In genomic region chr17:4938069-4938491, GRCh38 we compare ENCODE assay signal across 13 cellular contexts. TPM values are rescaled to one million over a fixed set of nuclear protein-coding genes. Genes with fewer than 3 reads are reported as not detected.
DNase-seq lines count a peak whose midpoint lies in the region; TF ChIP-seq lines count a peak whose summit lies in the region.
"Had no signal": no experiment of that assay in that cellular context is flagged by ENCODE, and none has a peak within 500 bp of the region (broad histone marks: within the 10 kb centered on the region; RNA-seq: fewer than 3 reads in every experiment).

No MANE protein-coding gene starts in this region.

- H3K4me1 ChIP-seq in ACC112 (ENCODE audit: control insufficient read depth, insufficient read depth, low read length, unreplicated experiment), result peaks cover 36% of the 10 kb centered on the region
- H3K4me1 ChIP-seq in mesendoderm (ENCODE audit: control insufficient read depth, low read depth, low read length), result peaks cover 3% of the 10 kb centered on the region

- H3K27ac Mint-ChIP-seq in activated T-helper 2 cell treated with anti-CD3 and anti-CD28 coated beads, Interferon-gamma antibody, Interleukin-2, Interleukin-4, amounts not matched to agents 10 μg/mL and 5 μg/mL and 100 μg/mL, durations not matched to agents 14 hours and 24 hours and 36 hours, result no peak overlapping the region

- peaks cover 64% of the 10 kb centered on the region for H3K36me3 Mint-ChIP-seq in activated T-helper 2 cell treated with anti-CD3 and anti-CD28 coated beads, Interferon-gamma antibody, Interleukin-2, Interleukin-4, amounts not matched to agents 10 μg/mL and 5 μg/mL and 100 μg/mL, durations not matched to agents 14 hours and 24 hours and 36 hours (ENCODE audit: low read depth)

- H3K36me3 ChIP-seq in ACC112 (ENCODE audit: insufficient read depth, low read length), result no peaks in the 10 kb centered on the region
- H3K36me3 ChIP-seq in mesendoderm (ENCODE audit: control insufficient read depth, insufficient read depth, low read length), result peaks cover 2% of the 10 kb centered on the region

- no peak overlapping the region for H2AK5ac ChIP-seq in mesendoderm (ENCODE audit: low read length)

- intact Hi-C loops in activated T-helper 2 cell treated with anti-CD3 and anti-CD28 coated beads, Interferon-gamma antibody, Interleukin-2, Interleukin-4, amounts not matched to agents 10 μg/mL and 5 μg/mL and 100 μg/mL, durations not matched to agents 14 hours and 24 hours and 36 hours (cut with micrococcal nuclease), result no loop called here

- H3K23ac ChIP-seq in mesendoderm (ENCODE audit: low read length), result no peak overlapping the region

- no peak overlapping the region for H3K18ac ChIP-seq in mesendoderm (ENCODE audit: low read length)

- H3K27me3 ChIP-seq in ACC112 (ENCODE audit: insufficient read depth, low read length), result no peaks in the 10 kb centered on the region
- H3K27me3 ChIP-seq in mesendoderm (ENCODE audit: insufficient read depth, low read length, poor library complexity), result no peaks in the 10 kb centered on the region
- H3K27me3 ChIP-seq: brain microvascular endothelial cell had no signal

- H3K27me3 Mint-ChIP-seq in activated T-helper 2 cell treated with anti-CD3 and anti-CD28 coated beads, Interferon-gamma antibody, Interleukin-2, Interleukin-4, amounts not matched to agents 10 μg/mL and 5 μg/mL and 100 μg/mL, durations not matched to agents 14 hours and 24 hours and 36 hours (ENCODE audit: low read depth), result no peaks in the 10 kb centered on the region

- no peak overlapping the region for H2AFZ ChIP-seq in ACC112 (ENCODE audit: low read length, unreplicated experiment)

- H2BK5ac ChIP-seq in mesendoderm (ENCODE audit: low read length), result no peak overlapping the region

- H3K4me2 ChIP-seq in mesendoderm (ENCODE audit: low read length), result no peak overlapping the region

- no peak for TF ChIP-seq CTCF in GM13977 (IDR thresholded peaks at IDR 0.05; ENCODE audit: extremely low read depth, insufficient read depth, missing control alignments)

- H3K4ac ChIP-seq in mesendoderm (ENCODE audit: low read depth, low read length), result no peak overlapping the region

- H3K27ac ChIP-seq in ACC112 (ENCODE audit: low read depth, low read length) (no peak overlapping the region), mesendoderm (ENCODE audit: low read depth, low read length) (no peak overlapping the region)
- H3K27ac ChIP-seq: brain microvascular endothelial cell had no signal

- no peak overlapping the region for H4K5ac ChIP-seq in mesendoderm (ENCODE audit: low read length)

- no peak overlapping the region for H3K56ac ChIP-seq in mesendoderm (ENCODE audit: low read length)

- WGBS in mesendoderm (ENCODE audit: extremely low coverage, insufficient coverage, low lambda C conversion rate), result no CpG with 5 or more reads among the region's 11 CpGs

- H3K4me1 Mint-ChIP-seq in activated T-helper 2 cell treated with anti-CD3 and anti-CD28 coated beads, Interferon-gamma antibody, Interleukin-2, Interleukin-4, amounts not matched to agents 10 μg/mL and 5 μg/mL and 100 μg/mL, durations not matched to agents 14 hours and 24 hours and 36 hours (ENCODE audit: low read depth), result peaks cover 44% of the 10 kb centered on the region

- no peak overlapping the region for H2BK15ac ChIP-seq in mesendoderm (replicated peaks; ENCODE audit: low read depth)

- H4K8ac ChIP-seq in mesendoderm (ENCODE audit: low read depth, low read length), result no peak overlapping the region

- H3K79me1 ChIP-seq in mesendoderm (ENCODE audit: low read length), result peaks cover 15% of the 10 kb centered on the region

- no peak overlapping the region for H2BK120ac ChIP-seq in mesendoderm (ENCODE audit: low read depth, low read length)

- H3K4me3 ChIP-seq in ACC112 (ENCODE audit: low read depth, low read length) (peak overlapping the region; percentile 87; the same call in 1 of the 2 replicates), mesendoderm (ENCODE audit: low read length) (no peak overlapping the region)

- H3K9me3 Mint-ChIP-seq in activated T-helper 2 cell treated with anti-CD3 and anti-CD28 coated beads, Interferon-gamma antibody, Interleukin-2, Interleukin-4, amounts not matched to agents 10 μg/mL and 5 μg/mL and 100 μg/mL, durations not matched to agents 14 hours and 24 hours and 36 hours, result no peaks in the 10 kb centered on the region

- H3K79me2 ChIP-seq in ACC112 (ENCODE audit: control insufficient read depth, insufficient read depth, low read length, unreplicated experiment) (peaks cover 40% of the 10 kb centered on the region), mesendoderm (ENCODE audit: control insufficient read depth, insufficient read depth, low read length) (peaks cover 32% of the 10 kb centered on the region)

- H3K9ac ChIP-seq in mesendoderm (ENCODE audit: low read length), result peak overlapping the region; percentile 87

- in situ Hi-C loops in GM13977 (cut with MboI; ENCODE audit: low pct_unique_long_range_greater_than_20kb, low sequenced_read_pairs, unreplicated experiment), result no loop called here

- peak overlapping the region; percentile 100 for H3K4me3 Mint-ChIP-seq in activated T-helper 2 cell treated with anti-CD3 and anti-CD28 coated beads, Interferon-gamma antibody, Interleukin-2, Interleukin-4, amounts not matched to agents 10 μg/mL and 5 μg/mL and 100 μg/mL, durations not matched to agents 14 hours and 24 hours and 36 hours (ENCODE audit: low read depth)

- peak; percentile 15 for DNase-seq in GM13977 (ENCODE audit: low spot score)
- DNase-seq in activated T-helper 2 cell treated with anti-CD3 and anti-CD28 coated beads, Interferon-gamma antibody, Interleukin-2, Interleukin-4, amounts not matched to agents 10 μg/mL and 5 μg/mL and 100 μg/mL, durations not matched to agents 14 hours and 24 hours and 36 hours (ENCODE audit: low spot score), result no peak
- no peak for DNase-seq in mesendoderm
- no peak for DNase-seq in NCI-H1436 (lab: John Stamatoyannopoulos, UW)
- no peak for DNase-seq in GM19240 (ENCODE audit: insufficient read length, low spot score)
- DNase-seq in cerebellum (ENCODE audit: low spot score), result no peak
- DNase-seq in NK-92 (lab: John Stamatoyannopoulos, UW; ENCODE audit: unreplicated experiment), result no peak
- DNase-seq: brain microvascular endothelial cell; NCI-H1092 treated with DMSO at 0.1 percent for 48 hours; stimulated activated CD4-positive, alpha-beta T cell treated with anti-CD3 and anti-CD28 coated beads, Interleukin-4, amount 100 ng/mL, for 24 hours had no signal

RNA-seq across cellular contexts. Expression of gene SLC25A11, which starts 1.8 kb away (rescaled TPM):
- 91.4 and 103 TPM in 2 replicates for total RNA-seq in activated T-helper 2 cell treated with anti-CD3 and anti-CD28 coated beads, Interferon-gamma antibody, Interleukin-2, Interleukin-4, amounts not matched to agents 10 μg/mL and 5 μg/mL and 100 μg/mL, durations not matched to agents 14 hours and 24 hours and 36 hours
- polyA plus RNA-seq in mesendoderm (2013, experiment 1 of 2), result 41.8 TPM
- polyA plus RNA-seq in mesendoderm (2013, experiment 2 of 2), result 41.5 TPM
- total RNA-seq in cerebellum, result 37.2 TPM

RNA-seq across cellular contexts. Expression of gene RNF167, which starts 2.0 kb away (rescaled TPM):
- 112 and 126 TPM in 2 replicates for total RNA-seq in activated T-helper 2 cell treated with anti-CD3 and anti-CD28 coated beads, Interferon-gamma antibody, Interleukin-2, Interleukin-4, amounts not matched to agents 10 μg/mL and 5 μg/mL and 100 μg/mL, durations not matched to agents 14 hours and 24 hours and 36 hours
- 181 TPM for polyA plus RNA-seq in mesendoderm (2013, experiment 1 of 2)
- 176 TPM for polyA plus RNA-seq in mesendoderm (2013, experiment 2 of 2)
- 15.8 TPM for total RNA-seq in cerebellum

RNA-seq across cellular contexts. Expression of gene GP1BA, which starts 6.0 kb away (rescaled TPM):
- total RNA-seq in activated T-helper 2 cell treated with anti-CD3 and anti-CD28 coated beads, Interferon-gamma antibody, Interleukin-2, Interleukin-4, amounts not matched to agents 10 μg/mL and 5 μg/mL and 100 μg/mL, durations not matched to agents 14 hours and 24 hours and 36 hours, result not detected in 2 replicates
- polyA plus RNA-seq in mesendoderm (2013, experiment 1 of 2), result not detected
- polyA plus RNA-seq in mesendoderm (2013, experiment 2 of 2), result not detected
- not detected for total RNA-seq in cerebellum
- total RNA-seq: glomerular endothelial cell, myocyte had no signal

RNA-seq across cellular contexts. Expression of gene PFN1, which starts 10.2 kb away (rescaled TPM):
- 1,460 and 1,475 TPM in 2 replicates for total RNA-seq in activated T-helper 2 cell treated with anti-CD3 and anti-CD28 coated beads, Interferon-gamma antibody, Interleukin-2, Interleukin-4, amounts not matched to agents 10 μg/mL and 5 μg/mL and 100 μg/mL, durations not matched to agents 14 hours and 24 hours and 36 hours
- 2,067 TPM for polyA plus RNA-seq in mesendoderm (2013, experiment 1 of 2)
- 2,097 TPM for polyA plus RNA-seq in mesendoderm (2013, experiment 2 of 2)
- total RNA-seq in cerebellum, result 70.8 TPM

RNA-seq across cellular contexts. Expression of gene ENO3, which starts 12.8 kb away (rescaled TPM):
- 45.7 and 47.9 TPM in 2 replicates for total RNA-seq in activated T-helper 2 cell treated with anti-CD3 and anti-CD28 coated beads, Interferon-gamma antibody, Interleukin-2, Interleukin-4, amounts not matched to agents 10 μg/mL and 5 μg/mL and 100 μg/mL, durations not matched to agents 14 hours and 24 hours and 36 hours
- polyA plus RNA-seq in mesendoderm (2013, experiment 1 of 2), result 8.2 TPM
- 9.8 TPM for polyA plus RNA-seq in mesendoderm (2013, experiment 2 of 2)
- 3.3 TPM for total RNA-seq in cerebellum
